ENCODE assay signal across 1 cellular context in genomic region chr5:173733831-173734491, GRCh38.
A peak's percentile ranks its signal among the peaks of the same experiment; 100 is the strongest.
TF ChIP-seq lines count a peak whose summit lies in the region.

No MANE protein-coding gene starts in this region.

TF ChIP-seq in GM12878, 131 proteins besides CTCF, POLR2A, EP300 and RAD21 (continued from another document):
- TF ChIP-seq SKIL (IDR thresholded peaks at IDR 0.05; ENCODE audit: low read depth, poor library complexity, severe bottlenecking) (no peak), NFXL1 (IDR thresholded peaks at IDR 0.05; ENCODE audit: borderline replicate concordance) (no peak), RELB (IDR thresholded peaks at IDR 0.05; ENCODE audit: low read depth) (no peak), E4F1 (IDR thresholded peaks at IDR 0.05; ENCODE audit: borderline replicate concordance, partially characterized antibody) (no peak), POU2F2 (IDR thresholded peaks at IDR 0.05; ENCODE audit: borderline replicate concordance, low read depth, low read length) (peak; percentile 76; the same call in 2 of the 3 replicates), EED (IDR thresholded peaks at IDR 0.05; ENCODE audit: low read depth) (peak; percentile 45), ZNF384 (IDR thresholded peaks at IDR 0.05; ENCODE audit: borderline replicate concordance, low read depth, low read length) (no peak), TCF12 (IDR thresholded peaks at IDR 0.05; ENCODE audit: low read depth, low read length) (no peak)
